ENCODE assay signal across 1 cellular context in the genomic region with DNA sequence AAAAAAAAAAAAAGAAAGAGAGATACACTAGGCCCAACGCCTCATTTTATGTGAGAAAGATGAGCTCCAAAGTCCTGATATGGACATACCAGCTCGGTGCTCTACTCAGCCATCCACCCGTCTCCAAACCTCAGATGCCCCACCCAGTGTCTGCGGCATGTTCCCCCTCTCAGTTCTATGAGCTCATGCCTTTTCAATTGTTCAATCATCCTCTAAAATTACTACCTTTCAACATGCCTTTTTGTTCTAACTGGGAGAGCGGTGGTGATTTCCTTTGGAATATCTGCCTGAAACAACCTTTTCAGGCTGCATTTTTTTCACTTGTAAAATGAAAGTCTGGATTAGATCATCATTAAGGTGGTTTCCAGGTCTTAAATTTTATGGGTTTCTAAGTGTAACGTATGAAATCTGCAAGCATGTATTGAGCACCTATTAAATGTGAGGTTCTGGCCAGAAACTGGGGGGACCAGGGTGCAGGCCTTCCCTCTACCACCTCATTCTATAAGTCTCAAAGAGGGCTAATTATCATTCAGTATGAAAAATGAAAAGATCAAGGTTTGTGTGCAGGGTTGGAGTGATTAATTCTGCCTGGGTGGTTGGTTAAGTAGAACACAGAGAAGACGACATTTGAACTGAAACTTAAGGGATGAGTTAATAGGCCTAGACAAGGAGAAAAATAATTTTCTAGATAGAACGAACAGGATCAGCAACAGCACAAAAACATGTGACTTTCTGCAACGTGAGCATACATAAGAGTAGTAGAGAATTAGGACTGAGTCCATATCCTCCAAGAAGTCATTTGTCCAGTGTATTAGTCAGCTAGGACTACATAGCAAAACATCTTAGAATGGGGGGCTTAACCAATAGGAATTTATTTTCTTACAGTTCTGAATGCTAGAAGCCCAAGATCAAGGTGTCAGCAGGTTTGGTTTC.
TF ChIP-seq lines count a peak whose summit lies in the region.

No MANE protein-coding gene starts in this region.

TF ChIP-seq in endothelial cell of umbilical vein, 7 proteins besides CTCF, POLR2A, EP300 and RAD21:
- no peak for TF ChIP-seq MYC (IDR thresholded peaks at IDR 0.05; ENCODE audit: low read depth, low read length)
- no peak for TF ChIP-seq POLR2AphosphoS5 (IDR thresholded peaks at IDR 0.05; ENCODE audit: insufficient read depth, low read depth, low read length)
- TF ChIP-seq FOS (IDR thresholded peaks at IDR 0.05; ENCODE audit: borderline replicate concordance, insufficient read depth, low read length) = no peak
- TF ChIP-seq JUN (IDR thresholded peaks at IDR 0.05; ENCODE audit: borderline replicate concordance, insufficient read depth, insufficient read length, low read depth) = no peak
- TF ChIP-seq, protein P1, sequence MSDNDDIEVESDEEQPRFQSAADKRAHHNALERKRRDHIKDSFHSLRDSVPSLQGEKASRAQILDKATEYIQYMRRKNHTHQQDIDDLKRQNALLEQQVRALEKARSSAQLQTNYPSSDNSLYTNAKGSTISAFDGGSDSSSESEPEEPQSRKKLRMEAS (IDR thresholded peaks at IDR 0.05; ENCODE audit: insufficient read depth, insufficient read length) = no peak
- no peak for TF ChIP-seq EZH2 (IDR thresholded peaks at IDR 0.05; ENCODE audit: borderline replicate concordance, low read depth, low read length, severe bottlenecking)
- no peak for TF ChIP-seq GATA2 (IDR thresholded peaks at IDR 0.05; ENCODE audit: insufficient read depth, insufficient read length, low read depth, low read length)
TF ChIP-seq in endothelial cell of umbilical vein: peak in this region for 0.
